30 cellular contexts compared by ENCODE assay signal in genomic region chr10:9126728-9127127, GRCh38.
"Had no signal": no experiment of that assay in that cellular context is flagged by ENCODE, and none has a peak within 500 bp of the region (broad histone marks: within the 10 kb centered on the region; RNA-seq: fewer than 3 reads in every experiment).

No MANE protein-coding gene starts in this region.

- FAIRE-seq: endometrium, kidney had no signal

- H3K27ac Mint-ChIP-seq: dendritic cell treated with granulocyte-macrophage colony-stimulating factor and Interleukin-4, amounts not matched to agents 40 ng/mL and 50 ng/mL, for 4 days; effector memory CD8-positive, alpha-beta T cell; endodermal cell; immature natural killer cell; mesothelial cell of epicardium; naive B cell had no signal

- H3K79me2 ChIP-seq: hepatocyte had no signal

- H3K4me1 Mint-ChIP-seq: endodermal cell, immature natural killer cell, mesothelial cell of epicardium, naive B cell had no signal

- H3K4me3 ChIP-seq: colonic mucosa, esophagus squamous epithelium, gastrocnemius medialis, hepatocyte, left ventricle myocardium inferior, lower lobe of right lung, mucosa of descending colon had no signal

- H2AFZ ChIP-seq: hepatocyte had no signal

- H3K4me1 ChIP-seq: colonic mucosa, esophagus squamous epithelium, gastrocnemius medialis, left ventricle myocardium inferior, lower lobe of right lung had no signal

- H3K9me3 Mint-ChIP-seq: dendritic cell treated with granulocyte-macrophage colony-stimulating factor and Interleukin-4, amounts not matched to agents 40 ng/mL and 50 ng/mL, for 4 days; effector memory CD8-positive, alpha-beta T cell; endodermal cell; naive B cell had no signal

- H3K36me3 ChIP-seq: colonic mucosa, esophagus squamous epithelium, gastrocnemius medialis, left ventricle myocardium inferior, lower lobe of right lung had no signal

- H3K4me3 Mint-ChIP-seq: dendritic cell treated with granulocyte-macrophage colony-stimulating factor and Interleukin-4, amounts not matched to agents 40 ng/mL and 50 ng/mL, for 4 days; effector memory CD8-positive, alpha-beta T cell; endodermal cell; immature natural killer cell; mesothelial cell of epicardium; naive B cell had no signal

- H3K27me3 Mint-ChIP-seq: dendritic cell treated with granulocyte-macrophage colony-stimulating factor and Interleukin-4, amounts not matched to agents 40 ng/mL and 50 ng/mL, for 4 days had no signal

- H3K36me3 Mint-ChIP-seq: immature natural killer cell, naive B cell had no signal

- DNase-seq: colonic mucosa; cortex of kidney; effector CD8-positive, alpha-beta T cell; effector memory CD8-positive, alpha-beta T cell; endodermal cell; erythroblast; esophagus squamous epithelium; foreskin fibroblast; foreskin melanocyte; gastrocnemius medialis; glutamatergic neuron; head of caudate nucleus; hypothalamus; immature natural killer cell; islet precursor cell; kidney; kidney glomerular epithelial cell; left colon; left ventricle myocardium inferior; lower lobe of right lung; mesenchymal stem cell; mucosa of descending colon; naive B cell had no signal

- H3K9me3 ChIP-seq: colonic mucosa, esophagus squamous epithelium, gastrocnemius medialis, left ventricle myocardium inferior, lower lobe of right lung, mucosa of descending colon had no signal

- H3K27ac ChIP-seq: colonic mucosa, epithelial cell of prostate, esophagus squamous epithelium, gastrocnemius medialis, hepatocyte, left ventricle myocardium inferior, lower lobe of right lung had no signal

- H3K4me2 ChIP-seq: hepatocyte had no signal

- H3K27me3 ChIP-seq: colonic mucosa, esophagus squamous epithelium, gastrocnemius medialis, hepatocyte had no signal

- ATAC-seq: effector memory CD8-positive, alpha-beta T cell; esophagus mucosa; gastrocnemius medialis; left colon; left lobe of liver; lower lobe of right lung; mucosa of descending colon had no signal
